In the genomic region with DNA sequence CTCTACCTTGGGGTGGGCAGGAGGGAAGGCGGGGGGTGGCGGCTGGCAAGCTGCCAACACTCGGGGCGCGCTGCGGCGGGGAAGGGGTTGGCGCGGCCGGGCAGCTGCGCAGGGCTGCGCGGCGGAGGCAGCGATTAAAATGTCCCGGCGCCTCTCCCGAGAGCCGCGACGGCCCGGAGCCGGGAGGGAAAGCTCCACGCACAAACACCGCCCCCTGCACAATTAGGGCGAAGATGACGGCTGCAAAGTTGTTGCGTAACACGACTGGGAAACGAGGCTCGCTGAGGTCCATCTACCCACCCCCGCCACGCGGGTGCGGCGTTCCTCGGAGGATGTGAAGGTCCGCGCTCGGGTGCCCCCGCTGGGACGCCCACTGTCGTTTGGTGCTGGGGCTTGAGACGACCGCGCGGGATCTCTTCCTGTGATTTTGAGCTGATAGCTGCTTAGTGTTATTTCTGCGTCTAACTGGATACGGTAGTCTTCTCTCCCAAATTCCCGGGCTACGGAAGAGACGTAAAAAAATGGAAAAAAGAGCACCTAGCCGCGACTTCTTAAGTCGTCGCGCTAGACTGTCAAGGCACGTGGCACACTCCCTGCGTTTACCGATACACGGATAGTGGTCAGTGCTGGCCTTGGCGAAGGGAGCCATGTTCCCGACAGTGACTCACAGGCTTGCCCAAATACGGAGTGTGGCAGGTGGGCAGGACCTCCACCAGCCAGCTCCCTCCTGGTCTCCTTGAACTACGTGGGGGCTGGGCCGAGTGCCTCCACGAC, we compare ENCODE assay signal across 8 cellular contexts. TPM values are rescaled to one million over a fixed set of nuclear protein-coding genes. Genes with fewer than 3 reads are reported as not detected.
DNase-seq lines count a peak whose midpoint lies in the region; ATAC-seq and TF ChIP-seq lines count a peak whose summit lies in the region.

No MANE protein-coding gene starts in this region.

- peak overlapping the region; percentile 93 for H3K4me3 ChIP-seq in coronary artery

- no peak for TF ChIP-seq CTCF in CD4-positive, alpha-beta T cell (IDR thresholded peaks at IDR 0.05)
- TF ChIP-seq CTCF in coronary artery (IDR thresholded peaks at IDR 0.05) = no peak

- H3K36me3 Mint-ChIP-seq in CD4-positive, alpha-beta T cell (ENCODE audit: low read depth) = peaks cover 16% of the 10 kb centered on the region

- DNase-seq in CD4-positive, alpha-beta T cell = peak; percentile 14 to 68 (median 34)
- DNase-seq in NCI-H1092 (lab: John Stamatoyannopoulos, UW) (peak; percentile 41), coronary artery (ENCODE audit: low spot score) (peak; percentile 95), NCI-H526 treated with DMSO at 0.1 percent for 48 hours (lab: John Stamatoyannopoulos, UW) (no peak)
- peak; percentile 53 to 72 for DNase-seq in activated CD4-positive, alpha-beta T cell treated with anti-CD3 and anti-CD28 coated beads for 4 hours
- peak; percentile 68 to 70 for DNase-seq in stimulated activated CD4-positive, alpha-beta T cell treated with anti-CD3 and anti-CD28 coated beads, Interleukin-15, amount 100 ng/mL, for 48 hours (ENCODE audit: low read depth in 2 of 2)

- CTCF ChIA-PET in CD4-positive, alpha-beta T cell (lab: Charles Lee) = interaction anchor here (1.3 to 2.3 kb wide), 4 partner anchors 9 to 510 kb away, joined by 4 to 19 read pairs (median 8); no protein-coding TSS in a partner anchor

- peaks cover 45% of the 10 kb centered on the region for H3K4me1 Mint-ChIP-seq in CD4-positive, alpha-beta T cell (ENCODE audit: low read depth)

- peaks cover 37% of the 10 kb centered on the region for H3K27me3 Mint-ChIP-seq in CD4-positive, alpha-beta T cell

- no peak overlapping the region for H3K27ac ChIP-seq in CD4-positive, alpha-beta T cell (ENCODE audit: low read depth, low read length)
- H3K27ac ChIP-seq in coronary artery (peak overlapping the region; percentile 95 to 97), layer of hippocampus (ENCODE audit: low read depth, low read length) (peak overlapping the region; percentile 82)

- H3K27me3 ChIP-seq in CD4-positive, alpha-beta T cell (ENCODE audit: control insufficient read depth, insufficient read depth, low read length) = peaks cover 30% of the 10 kb centered on the region
- H3K27me3 ChIP-seq in layer of hippocampus (ENCODE audit: control insufficient read depth, insufficient read depth, low read length) = no peaks in the 10 kb centered on the region

- POLR2A ChIA-PET in CD4-positive, alpha-beta T cell (lab: Charles Lee) = interaction anchor here (0.6 to 1.5 kb wide), 2 partner anchors 8 to 9 kb away, joined by 3 to 4 read pairs; no protein-coding TSS in a partner anchor

- intact Hi-C loops in CD4-positive, alpha-beta T cell (cut with DNase I, micrococcal nuclease) = loop anchor here (1.0 to 5.0 kb wide), 5 partner anchors 62 to 1817 kb away; partner anchors contain the start of genes AUH (in 1 of the 2) and GADD45G (in 1 of the 2)

- H3K27ac Mint-ChIP-seq in CD4-positive, alpha-beta T cell = peak overlapping the region; percentile 82

- H3K9me3 ChIP-seq in CD4-positive, alpha-beta T cell (ENCODE audit: control insufficient read depth, low read length) = no peaks in the 10 kb centered on the region

- ATAC-seq in CD4-positive, alpha-beta T cell (ENCODE audit: poor library complexity) = peak; percentile 50
- ATAC-seq in GM21447 (IDR thresholded peaks at IDR 0.05; ENCODE audit: unreplicated experiment) = peak; percentile 11

- H3K4me3 Mint-ChIP-seq in CD4-positive, alpha-beta T cell = peak overlapping the region; percentile 90

- H3K9me3 Mint-ChIP-seq in CD4-positive, alpha-beta T cell = no peaks in the 10 kb centered on the region

RNA-seq across cellular contexts. Expression of gene NFIL3, which starts 1.0 kb away (rescaled TPM):
- total RNA-seq in CD4-positive, alpha-beta T cell = 10 to 100 TPM; 31.0 to 32.4 TPM
